8 cellular contexts compared by ENCODE assay signal in genomic region chr5:142770650-142771609, GRCh38. TPM values are rescaled to one million over a fixed set of nuclear protein-coding genes. Genes with fewer than 3 reads are reported as not detected.
DNase-seq lines count a peak whose midpoint lies in the region; ATAC-seq and TF ChIP-seq lines count a peak whose summit lies in the region.

No MANE protein-coding gene starts in this region.

- peak; percentile 55 for DNase-seq in CD14-positive monocyte (ENCODE audit: low spot score)
- peak; percentile 55 to 62 for DNase-seq in SJCRH30
- peak; percentile 80 for DNase-seq in activated naive CD4-positive, alpha-beta T cell treated with anti-CD3 and anti-CD28 coated beads, Interleukin-2, amount 10 ng/mL, durations not matched to agents 7 days and 5 days
- peak; percentile 73 for DNase-seq in Right ventricle myocardium superior
- DNase-seq in osteocyte (ENCODE audit: extremely low spot score, unreplicated experiment): peak; percentile 86
- DNase-seq in type B pancreatic cell (ENCODE audit: extremely low spot score, unreplicated experiment): no peak

- peaks cover 16 to 29% of the 10 kb centered on the region in 2 donors for H3K36me3 Mint-ChIP-seq in CD14-positive monocyte
- H3K36me3 Mint-ChIP-seq in activated naive CD4-positive, alpha-beta T cell treated with anti-CD3 and anti-CD28 coated beads, Interleukin-2, amount 10 ng/mL, durations not matched to agents 7 days and 5 days: no peaks in the 10 kb centered on the region
- no peaks in the 10 kb centered on the region for H3K36me3 Mint-ChIP-seq in osteocyte (ENCODE audit: unreplicated experiment)
- no peaks in the 10 kb centered on the region for H3K36me3 Mint-ChIP-seq in type B pancreatic cell

- peak overlapping the region; percentile 94 to 98 (median 96) for H3K27ac Mint-ChIP-seq in CD14-positive monocyte
- H3K27ac Mint-ChIP-seq in activated naive CD4-positive, alpha-beta T cell treated with anti-CD3 and anti-CD28 coated beads, Interleukin-2, amount 10 ng/mL, durations not matched to agents 7 days and 5 days: peak overlapping the region; percentile 88
- peak overlapping the region; percentile 77 for H3K27ac Mint-ChIP-seq in osteocyte (ENCODE audit: unreplicated experiment)
- peak overlapping the region; percentile 82 for H3K27ac Mint-ChIP-seq in type B pancreatic cell

- H3K9me3 ChIP-seq in SJCRH30 (replicated peaks): no peaks in the 10 kb centered on the region

- H3K36me3 ChIP-seq in SJCRH30: no peaks in the 10 kb centered on the region

- no peak overlapping the region for H3K27ac ChIP-seq in SJCRH30

- ATAC-seq in GM19452 (IDR thresholded peaks at IDR 0.05; ENCODE audit: unreplicated experiment) (peak; percentile 32), HG03521 (IDR thresholded peaks at IDR 0.05; ENCODE audit: unreplicated experiment) (peak; percentile 13), Right ventricle myocardium superior (ENCODE audit: poor library complexity) (peak; percentile 30)

- H3K4me1 Mint-ChIP-seq in CD14-positive monocyte (peaks cover 60% of the 10 kb centered on the region), osteocyte (ENCODE audit: unreplicated experiment) (peaks cover 19% of the 10 kb centered on the region), type B pancreatic cell (ENCODE audit: unreplicated experiment) (peaks cover 7% of the 10 kb centered on the region)
- peaks cover 34% of the 10 kb centered on the region for H3K4me1 Mint-ChIP-seq in activated naive CD4-positive, alpha-beta T cell treated with anti-CD3 and anti-CD28 coated beads, Interleukin-2, amount 10 ng/mL, durations not matched to agents 7 days and 5 days

- H3K4me3 Mint-ChIP-seq in CD14-positive monocyte (peak overlapping the region; percentile 99 to 100), osteocyte (ENCODE audit: unreplicated experiment) (peak overlapping the region; percentile 91), type B pancreatic cell (peak overlapping the region; percentile 94)
- peak overlapping the region; percentile 93 for H3K4me3 Mint-ChIP-seq in activated naive CD4-positive, alpha-beta T cell treated with anti-CD3 and anti-CD28 coated beads, Interleukin-2, amount 10 ng/mL, durations not matched to agents 7 days and 5 days

- CTCF ChIA-PET in activated naive CD4-positive, alpha-beta T cell treated with anti-CD3 and anti-CD28 coated beads, Interleukin-2, amount 10 ng/mL, durations not matched to agents 7 days and 5 days (lab: Charles Lee): interaction anchor here (0.9 to 7.1 kb wide), 14 partner anchors 9 to 110 kb away, joined by 3 to 41 read pairs (median 8); no protein-coding TSS in a partner anchor

- H3K27me3 ChIP-seq in SJCRH30: no peaks in the 10 kb centered on the region

- peaks cover 10% of the 10 kb centered on the region; the same call in 1 of the 2 replicates for H3K4me1 ChIP-seq in SJCRH30

- intact Hi-C loops in CD14-positive monocyte (cut with micrococcal nuclease): loop anchor here (5.0 kb wide), 4 partner anchors 36 to 66 kb away; no protein-coding TSS in a partner anchor
- intact Hi-C loops in Right ventricle myocardium superior (cut with DNase I): loop anchor here (5.0 kb wide), 1 partner anchor 101 kb away; no protein-coding TSS in a partner anchor

- H3K27me3 Mint-ChIP-seq in CD14-positive monocyte (ENCODE audit: low read depth in 3 of 3) (no peaks in the 10 kb centered on the region), osteocyte (ENCODE audit: unreplicated experiment) (no peaks in the 10 kb centered on the region), type B pancreatic cell (peaks cover 30% of the 10 kb centered on the region)
- no peaks in the 10 kb centered on the region for H3K27me3 Mint-ChIP-seq in activated naive CD4-positive, alpha-beta T cell treated with anti-CD3 and anti-CD28 coated beads, Interleukin-2, amount 10 ng/mL, durations not matched to agents 7 days and 5 days

- TF ChIP-seq CTCF in CD14-positive monocyte (IDR thresholded peaks at IDR 0.05) (no peak), osteocyte (IDR thresholded peaks at IDR 0.05) (no peak), type B pancreatic cell (conservative IDR thresholded peaks at IDR 0.05) (no peak)

- H3K9me3 Mint-ChIP-seq in CD14-positive monocyte: no peaks in the 10 kb centered on the region
- H3K9me3 Mint-ChIP-seq in activated naive CD4-positive, alpha-beta T cell treated with anti-CD3 and anti-CD28 coated beads, Interleukin-2, amount 10 ng/mL, durations not matched to agents 7 days and 5 days: no peaks in the 10 kb centered on the region
- H3K9me3 Mint-ChIP-seq in osteocyte (ENCODE audit: unreplicated experiment): no peaks in the 10 kb centered on the region
- no peaks in the 10 kb centered on the region for H3K9me3 Mint-ChIP-seq in type B pancreatic cell

- H3K4me3 ChIP-seq in SJCRH30: peak overlapping the region; percentile 66

RNA-seq across cellular contexts. Expression of gene ARHGAP26, which starts 0.8 kb away (rescaled TPM):
- 10 to 100 TPM; 26.5 to 28.7 TPM for polyA plus RNA-seq in CD14-positive monocyte
- 16.9 and 18.8 TPM in 2 replicates for total RNA-seq in SJCRH30 (2014; rRNA removed; shearing (Covaris generic))
- total RNA-seq in Right ventricle myocardium superior (32.5 TPM), osteocyte (14.1 and 15.1 TPM in 2 replicates), type B pancreatic cell (ENCODE audit: low replicate concordance) (18.7 and 24.1 TPM in 2 replicates)
